ENCODE assay signal across 21 cellular contexts in genomic region chr1:82348487-82348886, GRCh38.
DNase-seq lines count a peak whose midpoint lies in the region; ATAC-seq and TF ChIP-seq lines count a peak whose summit lies in the region.
"Had no signal": no experiment of that assay in that cellular context is flagged by ENCODE, and none has a peak within 500 bp of the region (broad histone marks: within the 10 kb centered on the region; RNA-seq: fewer than 3 reads in every experiment).

No MANE protein-coding gene starts in this region.

- H3K4me1 ChIP-seq in PC-3 (ENCODE audit: insufficient read depth, low read length), result no peaks in the 10 kb centered on the region
- H3K4me1 ChIP-seq in trophoblast cell (ENCODE audit: control insufficient read depth in 1 of 2, insufficient read depth in 2 of 2, low read length in 2 of 2), result no peaks in the 10 kb centered on the region
- H3K4me1 ChIP-seq: A549; BLaER1 treated with 17β-estradiol and CSF1 and Interleukin-3, amounts not matched to agents 10 nM and 100 nM had no signal

- H3F3A ChIP-seq in PC-3 (ENCODE audit: low read length, unreplicated experiment), result no peaks in the 10 kb centered on the region

- no peak overlapping the region for H3K23ac ChIP-seq in trophoblast cell (ENCODE audit: low read length)

- intact Hi-C loops in PC-3 (cut with micrococcal nuclease), result no loop called here

- H3K4me2 ChIP-seq in PC-3 (ENCODE audit: low read length), result no peak overlapping the region
- H3K4me2 ChIP-seq in trophoblast cell (ENCODE audit: low read length), result no peak overlapping the region
- H3K4me2 ChIP-seq: A549; BLaER1 treated with 17β-estradiol and CSF1 and Interleukin-3, amounts not matched to agents 10 nM and 100 nM had no signal

- no peak overlapping the region for H3K4ac ChIP-seq in trophoblast cell (ENCODE audit: low read depth, low read length)

- CTCF ChIA-PET in PC-3 (lab: Charles Lee), result no interaction called here

- POLR2A ChIA-PET in PC-3 (lab: Charles Lee; ENCODE audit: unreplicated experiment), result no interaction called here

- H3K9ac ChIP-seq in PC-3 (ENCODE audit: low read length) (no peak overlapping the region), trophoblast cell (ENCODE audit: low read length) (no peak overlapping the region)
- H3K9ac ChIP-seq: BLaER1 treated with 17β-estradiol and CSF1 and Interleukin-3, amounts not matched to agents 10 nM and 100 nM had no signal

- H4K20me1 ChIP-seq in PC-3 (ENCODE audit: low read length), result no peaks in the 10 kb centered on the region
- H4K20me1 ChIP-seq: BLaER1 treated with 17β-estradiol and CSF1 and Interleukin-3, amounts not matched to agents 10 nM and 100 nM had no signal

- H3K18ac ChIP-seq in trophoblast cell (ENCODE audit: low read length), result no peak overlapping the region

- no peaks in the 10 kb centered on the region for H3K79me1 ChIP-seq in trophoblast cell (ENCODE audit: low read length)

- no peak overlapping the region for H2AFZ ChIP-seq in PC-3 (ENCODE audit: low read length)
- no peak overlapping the region for H2AFZ ChIP-seq in trophoblast cell (ENCODE audit: insufficient read depth, low read length, poor library complexity)

- H3K27me3 ChIP-seq in PC-3 (ENCODE audit: low read length) (no peaks in the 10 kb centered on the region), trophoblast cell (ENCODE audit: insufficient read depth, low read length) (no peaks in the 10 kb centered on the region)
- H3K27me3 ChIP-seq: BLaER1 treated with 17β-estradiol and CSF1 and Interleukin-3, amounts not matched to agents 10 nM and 100 nM had no signal

- no TSS peak for BruUV-seq in PC-3 (replicated peaks; lab: Mats Ljungman, UMichigan)

- no peak overlapping the region for H3K4me3 ChIP-seq in PC-3 (ENCODE audit: low read length)
- no peak overlapping the region for H3K4me3 ChIP-seq in trophoblast cell (ENCODE audit: low read depth, low read length)
- H3K4me3 ChIP-seq: A549; BLaER1 treated with 17β-estradiol and CSF1 and Interleukin-3, amounts not matched to agents 10 nM and 100 nM; GM12878 had no signal

- TF ChIP-seq CTCF in C4-2B (conservative IDR thresholded peaks at IDR 0.05) (no peak), PC-3 (conservative IDR thresholded peaks at IDR 0.05; ENCODE audit: low read depth, low read length) (no peak)

- no peak overlapping the region for H3K14ac ChIP-seq in trophoblast cell (ENCODE audit: low read length)

- no peak for ATAC-seq in PC-3
- no peak for ATAC-seq in GM19467 (IDR thresholded peaks at IDR 0.05; ENCODE audit: unreplicated experiment)
- ATAC-seq: A549, GM12878 had no signal

- no peak overlapping the region for H2BK12ac ChIP-seq in trophoblast cell (ENCODE audit: low read length)

- no peak overlapping the region for H4K12ac ChIP-seq in trophoblast cell (ENCODE audit: low read depth, low read length)

- H3K9me2 ChIP-seq in PC-3 (replicated peaks; ENCODE audit: low read length), result no peaks in the 10 kb centered on the region

- no peak overlapping the region for H4K8ac ChIP-seq in trophoblast cell (ENCODE audit: low read depth, low read length)

- H3K79me2 ChIP-seq in PC-3 (ENCODE audit: low read length), result no peaks in the 10 kb centered on the region
- no peaks in the 10 kb centered on the region for H3K79me2 ChIP-seq in trophoblast cell (ENCODE audit: control insufficient read depth, insufficient read depth, low read length, poor library complexity)

- DNase-seq in PC-3, result peak; percentile 19
- peak; percentile 1 to 51 for DNase-seq in trophoblast cell
- no peak for DNase-seq in stimulated activated CD8-positive, alpha-beta memory T cell treated with anti-CD3 and anti-CD28 coated beads, Interleukin-4, amount 100 ng/mL, for 48 hours
- DNase-seq: AML-193; CD4-positive, alpha-beta memory T cell; CD4-positive, CD25-positive, alpha-beta regulatory T cell; CD8-positive, alpha-beta memory T cell; COR-L47; DMS 273 treated with DMSO at 0.1 percent for 48 hours; DMS153; DMS53; DMS79; DND-41; EL; GDM1 had no signal

- no CpG with 5 or more reads among the region's 2 CpGs for WGBS in trophoblast cell (ENCODE audit: extremely low coverage, insufficient coverage, insufficient read length)

- H2BK120ac ChIP-seq in trophoblast cell (ENCODE audit: insufficient read depth, low read length, poor library complexity), result no peak overlapping the region

- H2AK5ac ChIP-seq in trophoblast cell (ENCODE audit: low read length), result no peak overlapping the region

- H3K9me3 ChIP-seq in PC-3 (ENCODE audit: low read length), result 0 out of 2 replicates have a peak, but pooled peaks cover 4% of the 10 kb centered on the region
- H3K9me3 ChIP-seq in trophoblast cell (ENCODE audit: insufficient read depth, low read depth, low read length), result no peaks in the 10 kb centered on the region
- H3K9me3 ChIP-seq: A549 had no signal

- H3K36me3 ChIP-seq in PC-3 (ENCODE audit: low read depth, low read length) (no peaks in the 10 kb centered on the region), trophoblast cell (ENCODE audit: control insufficient read depth in 1 of 2, insufficient read depth in 2 of 2, low read length in 2 of 2) (no peaks in the 10 kb centered on the region)
- H3K36me3 ChIP-seq: BLaER1 treated with 17β-estradiol and CSF1 and Interleukin-3, amounts not matched to agents 10 nM and 100 nM had no signal

- H4K91ac ChIP-seq in trophoblast cell (ENCODE audit: low read depth, low read length), result no peak overlapping the region

- peak overlapping the region; percentile 11; the same call in 1 of the 2 replicates for H3K27ac ChIP-seq in C4-2B
- H3K27ac ChIP-seq in PC-3 (ENCODE audit: low read length), result no peak overlapping the region
- H3K27ac ChIP-seq in trophoblast cell (ENCODE audit: low read depth, low read length), result no peak overlapping the region
- H3K27ac ChIP-seq: 22Rv1; A549; BLaER1 treated with 17β-estradiol and CSF1 and Interleukin-3, amounts not matched to agents 10 nM and 100 nM had no signal

- no peak overlapping the region for H2BK5ac ChIP-seq in trophoblast cell (ENCODE audit: low read depth, low read length, poor library complexity)
